In genomic region chr1:1115136-1115829, GRCh38 we compare ENCODE assay signal across 9 cellular contexts. TPM values are rescaled to one million over a fixed set of nuclear protein-coding genes. Genes with fewer than 3 reads are reported as not detected.
DNase-seq lines count a peak whose midpoint lies in the region; ATAC-seq and TF ChIP-seq lines count a peak whose summit lies in the region.
"Had no signal": no experiment of that assay in that cellular context is flagged by ENCODE, and none has a peak within 500 bp of the region (broad histone marks: within the 10 kb centered on the region; RNA-seq: fewer than 3 reads in every experiment).

No MANE protein-coding gene starts in this region.

- peak overlapping the region; percentile 69 for H3K9ac ChIP-seq in SU-DHL-6 (ENCODE audit: low read length)

- H3K9me2 ChIP-seq in SU-DHL-6 (replicated peaks; ENCODE audit: insufficient read depth, low read length), result no peaks in the 10 kb centered on the region

- DNase-seq in GM12864 (ENCODE audit: low read depth), result no peak
- DNase-seq in foreskin fibroblast, result no peak
- DNase-seq in retinal pigment epithelial cell (ENCODE audit: low read depth), result no peak
- no peak for DNase-seq in left colon
- no peak for DNase-seq in mucosa of gallbladder (ENCODE audit: low spot score)
- no peak for DNase-seq in NCI-H1105 treated with DMSO at 0.1 percent for 48 hours (lab: John Stamatoyannopoulos, UW)

- H3K79me2 ChIP-seq in SU-DHL-6 (ENCODE audit: insufficient read depth, low read length), result peaks cover 3% of the 10 kb centered on the region; the same call in 1 of the 2 replicates

- peak overlapping the region; percentile 46 for H3K4me2 ChIP-seq in SU-DHL-6 (ENCODE audit: low read depth, low read length, poor library complexity, severe bottlenecking)

- no peaks in the 10 kb centered on the region for H4K20me1 ChIP-seq in SU-DHL-6 (ENCODE audit: low read depth, low read length)

- peak overlapping the region; percentile 68 for H3K4me3 ChIP-seq in GM12864 (ENCODE audit: low read depth, low read length)
- peak overlapping the region; percentile 82 for H3K4me3 ChIP-seq in SU-DHL-6 (ENCODE audit: insufficient read depth, low read length, poor library complexity, severe bottlenecking)
- H3K4me3 ChIP-seq in foreskin fibroblast (ENCODE audit: low read depth in 1 of 2, low read length in 2 of 2), result peak overlapping the region; percentile 60 to 71
- H3K4me3 ChIP-seq in retinal pigment epithelial cell (ENCODE audit: low read length), result peak overlapping the region; percentile 58

- ATAC-seq in esophagus mucosa (no peak), left colon (no peak)

- H3F3A ChIP-seq in SU-DHL-6 (ENCODE audit: insufficient read depth), result no peaks in the 10 kb centered on the region

- intact Hi-C loops in left colon (cut with DNase I, micrococcal nuclease), result loop anchor here in 1 of 2 donors (5.0 kb wide), 1 partner anchor 177 kb away; no protein-coding TSS in a partner anchor

- TF ChIP-seq CTCF in GM12864 (IDR thresholded peaks at IDR 0.05; ENCODE audit: low read depth, low read length, missing control alignments) (no peak), SU-DHL-6 (IDR thresholded peaks at IDR 0.05; ENCODE audit: insufficient read depth, low read length, poor library complexity, severe bottlenecking) (no peak), foreskin fibroblast (IDR thresholded peaks at IDR 0.05; ENCODE audit: low read depth, low read length) (no peak), retinal pigment epithelial cell (conservative IDR thresholded peaks at IDR 0.05; ENCODE audit: low read depth, low read length) (no peak)

- no peaks in the 10 kb centered on the region for H3K9me3 ChIP-seq in SU-DHL-6 (ENCODE audit: insufficient read depth, low read length)

- no peak overlapping the region for H3K27ac ChIP-seq in SU-DHL-6 (ENCODE audit: low read depth, low read length)

- H3K27me3 ChIP-seq in SU-DHL-6 (ENCODE audit: low read length), result no peaks in the 10 kb centered on the region

- no peak overlapping the region for H2AFZ ChIP-seq in SU-DHL-6 (ENCODE audit: low read depth, low read length, severe bottlenecking)

- no peaks in the 10 kb centered on the region for H3K36me3 ChIP-seq in SU-DHL-6 (ENCODE audit: low read length)

RNA-seq across cellular contexts. Expression of gene C1orf159, which starts 0.6 kb away (rescaled TPM):
- total RNA-seq in esophagus mucosa (9.4 TPM), left colon (10 to 100 TPM; 17.6 to 28.6 TPM), mucosa of gallbladder (18.6 TPM)

RNA-seq across cellular contexts. Expression of gene RNF223, which starts 41.2 kb away (rescaled TPM):
- total RNA-seq in esophagus mucosa (22.3 TPM), left colon (1 to 10 TPM; 3.4 to 5.3 TPM), mucosa of gallbladder (1.0 TPM)
- total RNA-seq: subcutaneous adipose tissue had no signal

RNA-seq across cellular contexts. Expression of gene TTLL10, which starts 58.4 kb away (rescaled TPM):
- total RNA-seq in esophagus mucosa, result 1.0 TPM
- total RNA-seq in left colon, result 1 to 10 TPM; 1.2 to 3.0 TPM
- 0.78 TPM for total RNA-seq in mucosa of gallbladder
